17 cellular contexts compared by ENCODE assay signal in genomic region chr7:37265876-37266275, GRCh38.
DNase-seq lines count a peak whose midpoint lies in the region; ATAC-seq lines count a peak whose summit lies in the region.
"Had no signal": no experiment of that assay in that cellular context is flagged by ENCODE, and none has a peak within 500 bp of the region (broad histone marks: within the 10 kb centered on the region; RNA-seq: fewer than 3 reads in every experiment).

No MANE protein-coding gene starts in this region.

- H3K9me3 Mint-ChIP-seq in activated naive CD8-positive, alpha-beta T cell treated with anti-CD3 and anti-CD28 coated beads, Interleukin-2, amount 50 U/mL, for 24 hours = no peaks in the 10 kb centered on the region
- no peaks in the 10 kb centered on the region for H3K9me3 Mint-ChIP-seq in activated naive CD8-positive, alpha-beta T cell treated with anti-CD3 and anti-CD28 coated beads for 36 hours
- no peaks in the 10 kb centered on the region for H3K9me3 Mint-ChIP-seq in central memory CD8-positive, alpha-beta T cell
- H3K9me3 Mint-ChIP-seq in naive thymus-derived CD4-positive, alpha-beta T cell = no peaks in the 10 kb centered on the region

- H3K4me1 ChIP-seq in naive thymus-derived CD4-positive, alpha-beta T cell (ENCODE audit: control insufficient read depth in 2 of 2, insufficient read depth in 2 of 2, low read length in 2 of 2) = no peaks in the 10 kb centered on the region
- H3K4me1 ChIP-seq: HAP-1 had no signal

- H3K4me3 ChIP-seq in naive thymus-derived CD4-positive, alpha-beta T cell (ENCODE audit: low read length) = no peak overlapping the region
- H3K4me3 ChIP-seq: HAP-1 had no signal

- no peak for DNase-seq in activated naive CD8-positive, alpha-beta T cell treated with anti-CD3 and anti-CD28 coated beads, Interleukin-2, amount 50 U/mL, for 24 hours
- no peak for DNase-seq in activated naive CD8-positive, alpha-beta T cell treated with anti-CD3 and anti-CD28 coated beads for 36 hours
- DNase-seq in central memory CD8-positive, alpha-beta T cell (ENCODE audit: low spot score in 2 of 2) = no peak
- DNase-seq in naive thymus-derived CD4-positive, alpha-beta T cell = no peak
- DNase-seq in activated CD4-positive, CD25-positive, alpha-beta regulatory T cell treated with anti-CD3 and anti-CD28 coated beads, Interleukin-2, amount 50 U/mL, for 72 hours = no peak
- no peak for DNase-seq in COLO829 (ENCODE audit: low spot score)
- no peak for DNase-seq in NCI-H2081 treated with DMSO at 0.1 percent for 48 hours (lab: John Stamatoyannopoulos, UW)
- DNase-seq: Calu3, DMS53, MV-4-11, NCI-H1417 treated with DMSO at 0.1 percent for 48 hours, NCI-H1930, NCI-H2171 treated with DMSO at 0.1 percent for 48 hours, NCI-H446 treated with DMSO at 0.1 percent for 48 hours, RPMI8226, SIG-M5 had no signal

- peaks cover 0 to under 1% (median 0%) of the 10 kb centered on the region in 3 experiments for H3K36me3 ChIP-seq in naive thymus-derived CD4-positive, alpha-beta T cell (ENCODE audit: control insufficient read depth in 2 of 3, insufficient read depth in 3 of 3, low read length in 3 of 3)
- H3K36me3 ChIP-seq: HAP-1 had no signal

- H3K36me3 Mint-ChIP-seq in activated naive CD8-positive, alpha-beta T cell treated with anti-CD3 and anti-CD28 coated beads, Interleukin-2, amount 50 U/mL, for 24 hours (ENCODE audit: low read depth) = peaks cover 14% of the 10 kb centered on the region
- peaks cover 17% of the 10 kb centered on the region for H3K36me3 Mint-ChIP-seq in activated naive CD8-positive, alpha-beta T cell treated with anti-CD3 and anti-CD28 coated beads for 36 hours
- H3K36me3 Mint-ChIP-seq in central memory CD8-positive, alpha-beta T cell (ENCODE audit: insufficient read depth) = peaks cover 6% of the 10 kb centered on the region
- H3K36me3 Mint-ChIP-seq in naive thymus-derived CD4-positive, alpha-beta T cell = peaks cover 5 to 29% (median 10%) of the 10 kb centered on the region in 5 donors

- no peak overlapping the region for H3K4me3 Mint-ChIP-seq in activated naive CD8-positive, alpha-beta T cell treated with anti-CD3 and anti-CD28 coated beads, Interleukin-2, amount 50 U/mL, for 24 hours
- no peak overlapping the region for H3K4me3 Mint-ChIP-seq in activated naive CD8-positive, alpha-beta T cell treated with anti-CD3 and anti-CD28 coated beads for 36 hours
- no peak overlapping the region for H3K4me3 Mint-ChIP-seq in central memory CD8-positive, alpha-beta T cell
- no peak overlapping the region for H3K4me3 Mint-ChIP-seq in naive thymus-derived CD4-positive, alpha-beta T cell

- H3K9me3 ChIP-seq in naive thymus-derived CD4-positive, alpha-beta T cell (ENCODE audit: control insufficient read depth in 2 of 3, low read length in 3 of 3) = no peaks in the 10 kb centered on the region
- H3K9me3 ChIP-seq: HAP-1 had no signal

- H3K27me3 Mint-ChIP-seq in activated naive CD8-positive, alpha-beta T cell treated with anti-CD3 and anti-CD28 coated beads, Interleukin-2, amount 50 U/mL, for 24 hours = no peaks in the 10 kb centered on the region
- no peaks in the 10 kb centered on the region for H3K27me3 Mint-ChIP-seq in activated naive CD8-positive, alpha-beta T cell treated with anti-CD3 and anti-CD28 coated beads for 36 hours
- no peaks in the 10 kb centered on the region for H3K27me3 Mint-ChIP-seq in central memory CD8-positive, alpha-beta T cell
- no peaks in the 10 kb centered on the region for H3K27me3 Mint-ChIP-seq in naive thymus-derived CD4-positive, alpha-beta T cell

- peaks cover 16% of the 10 kb centered on the region for H3K4me1 Mint-ChIP-seq in activated naive CD8-positive, alpha-beta T cell treated with anti-CD3 and anti-CD28 coated beads, Interleukin-2, amount 50 U/mL, for 24 hours
- peaks cover 14% of the 10 kb centered on the region for H3K4me1 Mint-ChIP-seq in activated naive CD8-positive, alpha-beta T cell treated with anti-CD3 and anti-CD28 coated beads for 36 hours
- peaks cover 22% of the 10 kb centered on the region for H3K4me1 Mint-ChIP-seq in central memory CD8-positive, alpha-beta T cell
- H3K4me1 Mint-ChIP-seq in naive thymus-derived CD4-positive, alpha-beta T cell = peaks cover 20 to 57% (median 45%) of the 10 kb centered on the region in 7 donors

- intact Hi-C loops in naive thymus-derived CD4-positive, alpha-beta T cell (cut with micrococcal nuclease) = loop anchor here in 1 of 2 donors (5.0 kb wide), 1 partner anchor 46 kb away; no protein-coding TSS in a partner anchor

- POLR2A ChIA-PET in naive thymus-derived CD4-positive, alpha-beta T cell (lab: Charles Lee) = no interaction called here

- no peak for ATAC-seq in activated naive CD8-positive, alpha-beta T cell treated with anti-CD3 and anti-CD28 coated beads, Interleukin-2, amount 50 U/mL, for 24 hours
- ATAC-seq in central memory CD8-positive, alpha-beta T cell (replicated peaks; ENCODE audit: extremely low read depth, poor library complexity, severe bottlenecking) = no peak
- ATAC-seq in naive thymus-derived CD4-positive, alpha-beta T cell = no peak

- no peak overlapping the region for H3K27ac ChIP-seq in naive thymus-derived CD4-positive, alpha-beta T cell (ENCODE audit: low read depth, low read length)

- no peaks in the 10 kb centered on the region for H3K27me3 ChIP-seq in naive thymus-derived CD4-positive, alpha-beta T cell (ENCODE audit: control insufficient read depth in 2 of 2, insufficient read depth in 2 of 2, low read length in 2 of 2)

- CTCF ChIA-PET in naive thymus-derived CD4-positive, alpha-beta T cell (lab: Charles Lee) = interaction anchor here (0.7 kb wide), 1 partner anchor 21 kb away, joined by 3 read pairs; no protein-coding TSS in a partner anchor

- peak overlapping the region; percentile 8 for H3K27ac Mint-ChIP-seq in activated naive CD8-positive, alpha-beta T cell treated with anti-CD3 and anti-CD28 coated beads, Interleukin-2, amount 50 U/mL, for 24 hours
- no peak overlapping the region for H3K27ac Mint-ChIP-seq in activated naive CD8-positive, alpha-beta T cell treated with anti-CD3 and anti-CD28 coated beads for 36 hours
- peak overlapping the region; percentile 54 for H3K27ac Mint-ChIP-seq in central memory CD8-positive, alpha-beta T cell (ENCODE audit: low read depth)
- peak overlapping the region in 7 of 9 donors; percentile 1 to 87 (median 25) for H3K27ac Mint-ChIP-seq in naive thymus-derived CD4-positive, alpha-beta T cell
